ENCODE assay signal across 16 cellular contexts in the genomic region with DNA sequence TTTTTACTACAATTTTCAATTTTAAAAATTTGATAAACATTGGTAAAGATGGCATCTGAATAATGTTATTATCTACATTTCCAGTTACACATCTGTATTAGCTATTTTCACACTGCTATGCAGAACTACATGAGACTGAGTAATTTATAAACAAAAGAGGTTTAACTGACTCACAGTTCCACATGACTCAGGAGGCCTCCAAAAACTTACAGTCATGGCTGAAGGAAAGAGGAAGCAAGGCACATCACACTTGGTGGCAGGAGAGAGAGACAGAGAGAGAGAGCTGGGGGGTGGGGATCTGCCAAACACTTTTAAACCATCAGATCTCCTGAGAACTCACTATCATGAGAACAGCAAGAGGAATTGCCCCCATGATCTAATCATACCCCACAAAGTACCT.
A peak's percentile ranks its signal among the peaks of the same experiment; 100 is the strongest.
DNase-seq lines count a peak whose midpoint lies in the region; ATAC-seq, FAIRE-seq and TF ChIP-seq lines count a peak whose summit lies in the region.
"Had no signal": no experiment of that assay in that cellular context is flagged by ENCODE, and none has a peak within 500 bp of the region (broad histone marks: within the 10 kb centered on the region; RNA-seq: fewer than 3 reads in every experiment).

No MANE protein-coding gene starts in this region.

- no peak overlapping the region for H3K18ac ChIP-seq in neuronal stem cell (ENCODE audit: low read length)

- H2BK12ac ChIP-seq in neuronal stem cell (ENCODE audit: low read length) = no peak overlapping the region

- DNase-seq in AG20443 (ENCODE audit: low spot score) = peak; percentile 19
- peak; percentile 73 to 78 for DNase-seq in Kasumi-1 (lab: John Stamatoyannopoulos, UW)
- DNase-seq in astrocyte (ENCODE audit: low read depth) = peak; percentile 60
- DNase-seq in kidney epithelial cell (ENCODE audit: low read depth) = peak; percentile 32
- no peak for DNase-seq in neuronal stem cell (ENCODE audit: low spot score)
- DNase-seq in activated effector memory CD4-positive, alpha-beta T cell treated with anti-CD3 and anti-CD28 coated beads, Interleukin-2, amount 50 U/mL, for 16 hours = no peak
- no peak for DNase-seq in stimulated activated naive CD4-positive, alpha-beta T cell treated with Interleukin-2 at 50 U/mL for 16 hours (lab: John Stamatoyannopoulos, UW)
- DNase-seq: Calu3; H7; NCI-H526 treated with DMSO at 0.1 percent for 48 hours; stimulated activated CD4-positive, alpha-beta T cell treated with anti-CD3 and anti-CD28 coated beads, Interleukin-4, amount 100 ng/mL, for 24 hours had no signal

- H3K27ac ChIP-seq in astrocyte (ENCODE audit: low read depth, low read length) (peak overlapping the region; percentile 24), neuronal stem cell (replicated peaks; ENCODE audit: low read length) (no peak overlapping the region)

- H3K4me2 ChIP-seq in astrocyte (ENCODE audit: low read length) = no peak overlapping the region
- H3K4me2 ChIP-seq in neuronal stem cell (ENCODE audit: insufficient read depth, low read length, poor library complexity, severe bottlenecking) = no peak overlapping the region

- H3K27me3 ChIP-seq in astrocyte (ENCODE audit: insufficient read depth, low read length) = no peaks in the 10 kb centered on the region
- H3K27me3 ChIP-seq in kidney epithelial cell (ENCODE audit: control insufficient read depth, insufficient read depth, low read length) = no peaks in the 10 kb centered on the region
- no peaks in the 10 kb centered on the region for H3K27me3 ChIP-seq in neuronal stem cell (ENCODE audit: control insufficient read depth in 3 of 3, insufficient read depth in 3 of 3, low read depth in 1 of 3, low read length in 3 of 3)

- H3K23ac ChIP-seq in neuronal stem cell (ENCODE audit: low read depth, low read length, poor library complexity) = no peak overlapping the region

- H3K27me3 Mint-ChIP-seq in astrocyte (ENCODE audit: low read depth, unreplicated experiment) = no peaks in the 10 kb centered on the region
- H3K27me3 Mint-ChIP-seq: activated naive CD8-positive, alpha-beta T cell; type B pancreatic cell had no signal

- ATAC-seq in HG02588 (IDR thresholded peaks at IDR 0.05; ENCODE audit: unreplicated experiment) = no peak

- peaks cover 2% of the 10 kb centered on the region for H3K9me3 Mint-ChIP-seq in astrocyte (ENCODE audit: unreplicated experiment)

- H3K4me3 ChIP-seq in astrocyte (ENCODE audit: insufficient read depth, low read depth, low read length) = no peak overlapping the region
- no peak overlapping the region for H3K4me3 ChIP-seq in kidney epithelial cell (ENCODE audit: low read depth, low read length)
- no peak overlapping the region for H3K4me3 ChIP-seq in neuronal stem cell (ENCODE audit: low read length in 2 of 2)

- no peaks in the 10 kb centered on the region for H3K36me3 Mint-ChIP-seq in astrocyte (ENCODE audit: low read depth, unreplicated experiment)
- H3K36me3 Mint-ChIP-seq: activated naive CD8-positive, alpha-beta T cell; type B pancreatic cell had no signal

- H2AK5ac ChIP-seq in neuronal stem cell (ENCODE audit: low read depth, low read length) = no peak overlapping the region

- no peak overlapping the region for H2BK15ac ChIP-seq in neuronal stem cell (ENCODE audit: low read length)

- no peak overlapping the region for H3K14ac ChIP-seq in neuronal stem cell (ENCODE audit: low read length)

- no peaks in the 10 kb centered on the region for H3K79me1 ChIP-seq in neuronal stem cell (ENCODE audit: low read depth, low read length)

- H2BK120ac ChIP-seq in neuronal stem cell (ENCODE audit: low read depth, low read length) = no peak overlapping the region

- TF ChIP-seq CTCF in astrocyte (IDR thresholded peaks at IDR 0.05; ENCODE audit: insufficient read depth, low read depth, low read length) (no peak), kidney epithelial cell (IDR thresholded peaks at IDR 0.05; ENCODE audit: insufficient read depth, low read length, poor library complexity, severe bottlenecking) (no peak)

- H3K4me1 Mint-ChIP-seq in astrocyte (ENCODE audit: low read depth, unreplicated experiment) = peaks cover 9% of the 10 kb centered on the region
- H3K4me1 Mint-ChIP-seq: nephron had no signal

- peak; percentile 63 for FAIRE-seq in astrocyte (lab: Jason Lieb, UNC)
- FAIRE-seq: frontal cortex had no signal

- no peak overlapping the region for H2BK5ac ChIP-seq in neuronal stem cell (ENCODE audit: low read length)

- H3K4ac ChIP-seq in neuronal stem cell (ENCODE audit: low read length) = no peak overlapping the region

- no peak overlapping the region for H3K9ac ChIP-seq in astrocyte (ENCODE audit: low read length)
- no peak overlapping the region for H3K9ac ChIP-seq in neuronal stem cell (ENCODE audit: low read depth, low read length, poor library complexity)

- H3K36me3 ChIP-seq in astrocyte (ENCODE audit: insufficient read depth, low read length) = no peaks in the 10 kb centered on the region
- no peaks in the 10 kb centered on the region for H3K36me3 ChIP-seq in kidney epithelial cell (ENCODE audit: control insufficient read depth, insufficient read depth, low read length)
- H3K36me3 ChIP-seq in neuronal stem cell (replicated peaks in 1 of 2; ENCODE audit: control insufficient read depth in 2 of 2, insufficient read depth in 2 of 2, low read length in 2 of 2) = no peaks in the 10 kb centered on the region

- H2AFZ ChIP-seq in astrocyte (ENCODE audit: low read depth, low read length) (no peak overlapping the region), neuronal stem cell (ENCODE audit: low read length) (no peak overlapping the region)

- no peak overlapping the region for H4K91ac ChIP-seq in neuronal stem cell (ENCODE audit: low read depth, low read length, poor library complexity)

- H3K4me1 ChIP-seq in astrocyte (ENCODE audit: insufficient read depth, low read length) (peaks cover 3% of the 10 kb centered on the region), neuronal stem cell (ENCODE audit: control insufficient read depth in 2 of 2, insufficient read depth in 1 of 2, low read depth in 1 of 2, low read length in 2 of 2) (no peaks in the 10 kb centered on the region)

- peak overlapping the region; percentile 8 for H3K27ac Mint-ChIP-seq in astrocyte (ENCODE audit: unreplicated experiment)
- H3K27ac Mint-ChIP-seq: activated naive CD8-positive, alpha-beta T cell; nephron; type B pancreatic cell had no signal

- no peaks in the 10 kb centered on the region for H3K79me2 ChIP-seq in astrocyte (ENCODE audit: insufficient read depth, low read length)

- no peaks in the 10 kb centered on the region for H4K20me1 ChIP-seq in astrocyte (ENCODE audit: insufficient read depth, low read length)

- H3K4me3 Mint-ChIP-seq in astrocyte (ENCODE audit: unreplicated experiment) = no peak overlapping the region
- H3K4me3 Mint-ChIP-seq: activated naive CD8-positive, alpha-beta T cell; nephron; type B pancreatic cell had no signal

- H3K9me3 ChIP-seq in astrocyte (ENCODE audit: insufficient read depth, low read depth, low read length) = no peaks in the 10 kb centered on the region
- no peaks in the 10 kb centered on the region for H3K9me3 ChIP-seq in neuronal stem cell (replicated peaks in 1 of 2; ENCODE audit: control insufficient read depth in 2 of 2, insufficient read depth in 1 of 2, low read depth in 1 of 2, low read length in 2 of 2)

- no peak overlapping the region for H4K8ac ChIP-seq in neuronal stem cell (ENCODE audit: low read depth, low read length)

Comparison
In these comparisons a context has a peak if more than half of its experiments do, and no peak if none do; other contexts are left out.
1. DNase-seq: peak in AG20443 (single experiment), Kasumi-1 (2 of 2), astrocyte (single experiment) and kidney epithelial cell (single experiment); none in neuronal stem cell (single experiment), activated effector memory CD4-positive, alpha-beta T cell treated with anti-CD3 and anti-CD28 coated beads, Interleukin-2, amount 50 U/mL, for 16 hours (single experiment) and stimulated activated naive CD4-positive, alpha-beta T cell treated with Interleukin-2 at 50 U/mL for 16 hours (single experiment).